In genomic region chrX:153732406-153732805, GRCh38 we compare ENCODE assay signal across 20 cellular contexts. TPM values are rescaled to one million over a fixed set of nuclear protein-coding genes. Genes with fewer than 3 reads are reported as not detected.
DNase-seq lines count a peak whose midpoint lies in the region; ATAC-seq and TF ChIP-seq lines count a peak whose summit lies in the region.
"Had no signal": no experiment of that assay in that cellular context is flagged by ENCODE, and none has a peak within 500 bp of the region (broad histone marks: within the 10 kb centered on the region; RNA-seq: fewer than 3 reads in every experiment).

No MANE protein-coding gene starts in this region.

- no peak overlapping the region for H4K8ac ChIP-seq in mesenchymal stem cell (ENCODE audit: low read length)

- WGBS in mesenchymal stem cell = 84% methylated on average over 13 of the region's 13 CpGs

- no peak overlapping the region for H3K18ac ChIP-seq in mesenchymal stem cell (ENCODE audit: low read depth in 1 of 2, low read length in 2 of 2)

- H3K36me3 ChIP-seq in RWPE2 (ENCODE audit: low read depth) (no peaks in the 10 kb centered on the region), mesenchymal stem cell (ENCODE audit: control insufficient read depth in 1 of 2, insufficient read depth in 2 of 2, low read depth in 1 of 2, low read length in 2 of 2) (peaks cover 15 to 32% of the 10 kb centered on the region in 2 experiments)

- no peaks in the 10 kb centered on the region for H3K9me3 ChIP-seq in RWPE2 (ENCODE audit: severe bottlenecking)
- peaks cover 25% of the 10 kb centered on the region for H3K9me3 ChIP-seq in mesenchymal stem cell (ENCODE audit: control insufficient read depth, low read length)
- H3K9me3 ChIP-seq: psoas muscle had no signal

- no peak overlapping the region for H3K23ac ChIP-seq in mesenchymal stem cell (ENCODE audit: low read length in 2 of 2)

- H3K27ac ChIP-seq in RWPE2 (ENCODE audit: poor library complexity, severe bottlenecking) (no peak overlapping the region), mesenchymal stem cell (ENCODE audit: low read length, poor library complexity, severe bottlenecking) (no peak overlapping the region)
- H3K27ac ChIP-seq: 22Rv1, psoas muscle had no signal

- no peak overlapping the region for H2BK12ac ChIP-seq in mesenchymal stem cell (ENCODE audit: low read length in 2 of 2)

- H3K79me1 ChIP-seq in mesenchymal stem cell (replicated peaks; ENCODE audit: low read length, poor library complexity, severe bottlenecking) = peaks cover 4% of the 10 kb centered on the region

- no peak overlapping the region for H3K4me2 ChIP-seq in mesenchymal stem cell (ENCODE audit: low read length, poor library complexity, severe bottlenecking)

- H3K4me1 ChIP-seq in RWPE2 (ENCODE audit: insufficient read depth, poor library complexity, severe bottlenecking) (peaks cover under 1% of the 10 kb centered on the region), mesenchymal stem cell (ENCODE audit: control insufficient read depth, insufficient read depth, low read depth, low read length) (peaks cover 11% of the 10 kb centered on the region)

- H3K4me3 ChIP-seq in RWPE2 (ENCODE audit: severe bottlenecking) (no peak overlapping the region), mesenchymal stem cell (ENCODE audit: insufficient read depth in 1 of 2, low read depth in 1 of 2, low read length in 2 of 2) (no peak overlapping the region)
- H3K4me3 ChIP-seq: lung, psoas muscle had no signal

- H4K91ac ChIP-seq in mesenchymal stem cell (ENCODE audit: low read length) = peak overlapping the region; percentile 15

- no peak overlapping the region for H2AK5ac ChIP-seq in mesenchymal stem cell (ENCODE audit: low read length, severe bottlenecking)

- DNase-seq in NOMO-1 (lab: John Stamatoyannopoulos, UW; ENCODE audit: unreplicated experiment in 2 of 2) = peak; percentile 27 to 49
- DNase-seq in NOMO-1 treated with dmso at 0.1 percent for 144 hours (lab: John Stamatoyannopoulos, UW; ENCODE audit: unreplicated experiment) = no peak
- DNase-seq in HT1080 (ENCODE audit: low read depth) = peak; percentile 28
- DNase-seq in RWPE2 (ENCODE audit: low spot score) = no peak
- no peak for DNase-seq in mesenchymal stem cell
- no peak for DNase-seq in omental fat pad (ENCODE audit: low spot score)
- no peak for DNase-seq in DMS53 treated with DMSO at 0.1 percent for 48 hours (lab: John Stamatoyannopoulos, UW; ENCODE audit: unreplicated experiment)
- DNase-seq: activated CD8-positive, alpha-beta memory T cell treated with anti-CD3 and anti-CD28 coated beads, Interleukin-2, amount 50 U/mL, for 48 hours; activated naive CD4-positive, alpha-beta T cell; C1 segment of cervical spinal cord; NCI-H1105; NCI-H524; psoas muscle; small intestine; stimulated activated CD4-positive, alpha-beta T cell treated with anti-CD3 and anti-CD28 coated beads, Interleukin-4, amount 100 ng/mL, for 24 hours; T-helper 9 cell had no signal

- no peak overlapping the region for H3K9ac ChIP-seq in mesenchymal stem cell (ENCODE audit: low read length)

- H2BK15ac ChIP-seq in mesenchymal stem cell (ENCODE audit: low read depth, poor library complexity, severe bottlenecking) = no peak overlapping the region

- peak; percentile 50; the same call in 2 of the 3 replicates for ATAC-seq in RWPE2 (ENCODE audit: low read depth)
- no peak for ATAC-seq in HG03432 (IDR thresholded peaks at IDR 0.05; ENCODE audit: unreplicated experiment)
- no peak for ATAC-seq in omental fat pad (ENCODE audit: low FRiP score)

- H3K4ac ChIP-seq in mesenchymal stem cell (ENCODE audit: low read depth in 1 of 2, low read length in 2 of 2) = no peak overlapping the region

- no peak overlapping the region for H2AFZ ChIP-seq in mesenchymal stem cell (ENCODE audit: low read depth, low read length)

- H3K27me3 ChIP-seq in RWPE2 (ENCODE audit: insufficient read depth, poor library complexity, severe bottlenecking) (no peaks in the 10 kb centered on the region), mesenchymal stem cell (ENCODE audit: control insufficient read depth in 1 of 2, insufficient read depth in 1 of 2, low read length in 2 of 2) (no peaks in the 10 kb centered on the region)

- no peak overlapping the region for H2BK120ac ChIP-seq in mesenchymal stem cell (ENCODE audit: low read depth, low read length)

- TF ChIP-seq CTCF in RWPE2 (IDR thresholded peaks at IDR 0.05; ENCODE audit: poor library complexity, severe bottlenecking) (no peak), omental fat pad (IDR thresholded peaks at IDR 0.05) (no peak)

- H3K14ac ChIP-seq in mesenchymal stem cell (ENCODE audit: low read length in 2 of 2) = no peak overlapping the region

- no peak overlapping the region for H2BK5ac ChIP-seq in mesenchymal stem cell (ENCODE audit: low read depth, low read length, poor library complexity, severe bottlenecking)

RNA-seq across cellular contexts. Expression of gene ABCD1, which starts 7.8 kb away (rescaled TPM):
- 1.5 and 1.9 TPM in 2 replicates for total RNA-seq in HT1080 (2014; rRNA removed; shearing (Covaris generic))
- 6.2 and 6.8 TPM in 2 replicates for polyA plus RNA-seq in HT1080 (2015; cell fraction: cytosol; rRNA removed)
- 10.0 and 10.2 TPM in 2 replicates for polyA plus RNA-seq in HT1080 (2015; cell fraction: nucleus; rRNA removed)
- 15.8 TPM for polyA plus RNA-seq in mesenchymal stem cell (2013, experiment 1 of 2)
- 15.4 TPM for polyA plus RNA-seq in mesenchymal stem cell (2013, experiment 2 of 2)
- total RNA-seq in omental fat pad = 10 to 100 TPM; 17.5 to 38.9 (median 23.4) TPM

RNA-seq across cellular contexts. Expression of gene BCAP31, which starts 8.2 kb away (rescaled TPM):
- total RNA-seq in HT1080 (2014; rRNA removed; shearing (Covaris generic)) = 197 and 234 TPM in 2 replicates
- 283 and 322 TPM in 2 replicates for polyA plus RNA-seq in HT1080 (2015; cell fraction: cytosol; rRNA removed)
- 174 and 261 TPM in 2 replicates for polyA plus RNA-seq in HT1080 (2015; cell fraction: nucleus; rRNA removed)
- 125 TPM for polyA plus RNA-seq in mesenchymal stem cell (2013, experiment 1 of 2)
- 127 TPM for polyA plus RNA-seq in mesenchymal stem cell (2013, experiment 2 of 2)
- 100 to 1,000 TPM; 119 to 421 (median 240) TPM for total RNA-seq in omental fat pad

RNA-seq across cellular contexts. Expression of gene PLXNB3, which starts 31.6 kb away (rescaled TPM):
- 2.3 and 4.5 TPM in 2 replicates for total RNA-seq in HT1080 (2014; rRNA removed; shearing (Covaris generic))
- 4.8 and 5.3 TPM in 2 replicates for polyA plus RNA-seq in HT1080 (2015; cell fraction: cytosol; rRNA removed)
- polyA plus RNA-seq in HT1080 (2015; cell fraction: nucleus; rRNA removed) = 23.7 and 35.6 TPM in 2 replicates
- 8.0 TPM for polyA plus RNA-seq in mesenchymal stem cell (2013, experiment 1 of 2)
- polyA plus RNA-seq in mesenchymal stem cell (2013, experiment 2 of 2) = 8.5 TPM
- 10 to 100 TPM in 2 of 4 donors, 1 to 10 TPM in 2; 3.2 to 13.2 (median 10.2) TPM for total RNA-seq in omental fat pad

RNA-seq across cellular contexts. Expression of gene SLC6A8, which starts 44.7 kb away (rescaled TPM):
- 33.2 and 61.3 TPM in 2 replicates for total RNA-seq in HT1080 (2014; rRNA removed; shearing (Covaris generic))
- polyA plus RNA-seq in HT1080 (2015; cell fraction: cytosol; rRNA removed) = 44.9 and 48.7 TPM in 2 replicates
- 52.8 and 57.3 TPM in 2 replicates for polyA plus RNA-seq in HT1080 (2015; cell fraction: nucleus; rRNA removed)
- polyA plus RNA-seq in mesenchymal stem cell (2013, experiment 1 of 2) = 26.1 TPM
- 26.0 TPM for polyA plus RNA-seq in mesenchymal stem cell (2013, experiment 2 of 2)
- total RNA-seq in omental fat pad = 10 to 100 TPM; 13.5 to 32.4 (median 26.3) TPM

RNA-seq across cellular contexts. Expression of gene SRPK3, which starts 48.4 kb away (rescaled TPM):
- 0.03 TPM in 1 of 2 replicates, not detected in the other for total RNA-seq in HT1080 (2014; rRNA removed; shearing (Covaris generic))
- polyA plus RNA-seq in HT1080 (2015; cell fraction: cytosol; rRNA removed) = 0.02 TPM in 1 of 2 replicates, not detected in the other
- 0.06 and 0.44 TPM in 2 replicates for polyA plus RNA-seq in HT1080 (2015; cell fraction: nucleus; rRNA removed)
- polyA plus RNA-seq in mesenchymal stem cell (2013, experiment 1 of 2) = 0.03 TPM
- 0.03 TPM for polyA plus RNA-seq in mesenchymal stem cell (2013, experiment 2 of 2)
- under 1 TPM in 3 of 4 donors, not detected in 1; 0.12 to 0.47 (median 0.19) TPM for total RNA-seq in omental fat pad
- total RNA-seq: astrocyte had no signal

Comparison
In these comparisons a context has a peak if more than half of its experiments do, and no peak if none do; other contexts are left out.
1. DNase-seq: peak in NOMO-1 (2 of 2) and HT1080 (single experiment); none in NOMO-1 treated with dmso at 0.1 percent for 144 hours (single experiment), RWPE2 (single experiment), mesenchymal stem cell (single experiment), omental fat pad (single experiment) and DMS53 treated with DMSO at 0.1 percent for 48 hours (single experiment).